ENCODE assay signal across 8 cellular contexts in genomic region chrX:6021316-6022091, GRCh38.
DNase-seq lines count a peak whose midpoint lies in the region; ATAC-seq and TF ChIP-seq lines count a peak whose summit lies in the region.

No MANE protein-coding gene starts in this region.

- no peak overlapping the region for H2AFZ ChIP-seq in H9 (ENCODE audit: low read length)

- H3K4ac ChIP-seq in H9 (ENCODE audit: low read depth, low read length) = no peak overlapping the region

- peaks cover 2% of the 10 kb centered on the region for H3K27me3 Mint-ChIP-seq in activated T-cell treated with anti-CD3 and anti-CD28 coated beads, Interleukin-2, amount 50 U/mL, for 4 hours (ENCODE audit: low read depth)
- H3K27me3 Mint-ChIP-seq in activated T-cell treated with anti-CD3 and anti-CD28 coated beads, Interleukin-2, amount 50 U/mL, for 24 hours = peaks cover 11% of the 10 kb centered on the region
- H3K27me3 Mint-ChIP-seq in H9 (ENCODE audit: low read depth) = no peaks in the 10 kb centered on the region
- peaks cover 0 to 12% (median 7%) of the 10 kb centered on the region in 5 donors for H3K27me3 Mint-ChIP-seq in naive thymus-derived CD8-positive, alpha-beta T cell

- no peak overlapping the region for H2BK20ac ChIP-seq in H9 (ENCODE audit: low read depth, low read length, poor library complexity, severe bottlenecking)

- H3K27me3 ChIP-seq in H9 (ENCODE audit: insufficient read depth, low read length) = no peaks in the 10 kb centered on the region

- no peak overlapping the region for H3K4me2 ChIP-seq in H9 (ENCODE audit: insufficient read depth, insufficient read length, low read length)

- WGBS in H9 (ENCODE audit: extremely low coverage, insufficient read length, low lambda C conversion rate) = no CpG with 5 or more reads among the region's 4 CpGs

- H3K27ac Mint-ChIP-seq in activated T-cell treated with anti-CD3 and anti-CD28 coated beads, Interleukin-2, amount 50 U/mL, for 24 hours = no peak overlapping the region
- H3K27ac Mint-ChIP-seq in H9 = peak overlapping the region; percentile 62 to 92 (median 81)
- H3K27ac Mint-ChIP-seq in naive thymus-derived CD8-positive, alpha-beta T cell = no peak overlapping the region

- no peak overlapping the region for H4K5ac ChIP-seq in H9 (ENCODE audit: insufficient read length, low read depth, low read length)

- H3K27ac ChIP-seq in H9 (ENCODE audit: insufficient read length, low read depth, low read length) = no peak overlapping the region

- H3K23ac ChIP-seq in H9 (ENCODE audit: insufficient read length, low read depth, low read length) = no peak overlapping the region

- DNase-seq in activated T-cell treated with anti-CD3 and anti-CD28 coated beads, Interleukin-2, amount 50 U/mL, for 4 hours = peak; percentile 4
- DNase-seq in activated T-cell treated with anti-CD3 and anti-CD28 coated beads, Interleukin-2, amount 50 U/mL, for 24 hours = no peak
- DNase-seq in H9 = peak; percentile 47
- peak; percentile 42 to 74 for DNase-seq in NCI-H524 (lab: John Stamatoyannopoulos, UW)
- peak; percentile 11 for DNase-seq in choroid plexus epithelial cell (ENCODE audit: low read depth)
- peak in 6 of 10 donors; percentile 1 to 30 (median 11) for DNase-seq in naive thymus-derived CD8-positive, alpha-beta T cell
- DNase-seq in effector CD8-positive, alpha-beta T cell (lab: John Stamatoyannopoulos, UW) = no peak
- DNase-seq in amniotic stem cell (lab: John Stamatoyannopoulos, UW) = no peak

- TF ChIP-seq CTCF in H9 (conservative IDR thresholded peaks at IDR 0.05) (peak; percentile 87), choroid plexus epithelial cell (conservative IDR thresholded peaks at IDR 0.05; ENCODE audit: low read depth, low read length) (peak; percentile 47)

- no peak overlapping the region for H2BK15ac ChIP-seq in H9 (ENCODE audit: low read depth, low read length)

- peaks cover 12% of the 10 kb centered on the region for H3K4me1 ChIP-seq in H9 (ENCODE audit: insufficient read depth, low read length)

- no peak overlapping the region for H4K8ac ChIP-seq in H9 (replicated peaks; ENCODE audit: insufficient read length, low read depth, low read length)

- peaks cover 2% of the 10 kb centered on the region for H3K23me2 ChIP-seq in H9 (ENCODE audit: insufficient read length, low read depth, low read length, poor library complexity, severe bottlenecking)

- H3K4me3 Mint-ChIP-seq in activated T-cell treated with anti-CD3 and anti-CD28 coated beads, Interleukin-2, amount 50 U/mL, for 4 hours = no peak overlapping the region
- H3K4me3 Mint-ChIP-seq in activated T-cell treated with anti-CD3 and anti-CD28 coated beads, Interleukin-2, amount 50 U/mL, for 24 hours = no peak overlapping the region
- H3K4me3 Mint-ChIP-seq in H9 = no peak overlapping the region
- H3K4me3 Mint-ChIP-seq in naive thymus-derived CD8-positive, alpha-beta T cell = no peak overlapping the region

- no peak overlapping the region for H3K4me3 ChIP-seq in choroid plexus epithelial cell (ENCODE audit: low read depth, low read length)

- no peak overlapping the region for H3K9ac ChIP-seq in H9 (ENCODE audit: extremely low read depth, insufficient read length, low read length)

- no peak overlapping the region for H2AK5ac ChIP-seq in H9 (ENCODE audit: insufficient read length, low read length)

- no peak overlapping the region for H2BK12ac ChIP-seq in H9 (ENCODE audit: insufficient read length, low read depth, low read length)

- H3K9me3 ChIP-seq in H9 (ENCODE audit: control insufficient read depth, low read depth, low read length) = no peaks in the 10 kb centered on the region

- H4K91ac ChIP-seq in H9 (ENCODE audit: insufficient read length, low read depth, low read length) = no peak overlapping the region

- peaks cover 28% of the 10 kb centered on the region; the same call in 1 of the 2 replicates for H3K79me2 ChIP-seq in H9 (ENCODE audit: insufficient read depth, low read length)

- no peak overlapping the region for H2BK120ac ChIP-seq in H9 (ENCODE audit: low read depth, low read length, poor library complexity, severe bottlenecking)

- no peaks in the 10 kb centered on the region for H3K36me3 Mint-ChIP-seq in activated T-cell treated with anti-CD3 and anti-CD28 coated beads, Interleukin-2, amount 50 U/mL, for 4 hours (ENCODE audit: insufficient read depth)
- H3K36me3 Mint-ChIP-seq in activated T-cell treated with anti-CD3 and anti-CD28 coated beads, Interleukin-2, amount 50 U/mL, for 24 hours (ENCODE audit: low read depth) = no peaks in the 10 kb centered on the region
- peaks cover 13 to 24% (median 14%) of the 10 kb centered on the region in 3 experiments; a peak in 6 of 7 replicates for H3K36me3 Mint-ChIP-seq in H9 (ENCODE audit: insufficient read depth in 1 of 3, low read depth in 3 of 3)
- H3K36me3 Mint-ChIP-seq in naive thymus-derived CD8-positive, alpha-beta T cell = no peaks in the 10 kb centered on the region

- no peak overlapping the region for H3T11ph ChIP-seq in H9 (ENCODE audit: low read length)

- no peak overlapping the region for H2BK5ac ChIP-seq in H9 (ENCODE audit: insufficient read length, low read length)

- no peak for ATAC-seq in activated T-cell treated with anti-CD3 and anti-CD28 coated beads, Interleukin-2, amount 50 U/mL, for 4 hours
- no peak for ATAC-seq in naive thymus-derived CD8-positive, alpha-beta T cell

- H3K79me1 ChIP-seq in H9 (ENCODE audit: insufficient read depth, low read depth, low read length, poor library complexity, severe bottlenecking) = peaks cover 3% of the 10 kb centered on the region

- no peaks in the 10 kb centered on the region for H4K20me1 ChIP-seq in H9 (ENCODE audit: control insufficient read depth, insufficient read depth, insufficient read length)

- no peak overlapping the region for H3K18ac ChIP-seq in H9 (ENCODE audit: insufficient read length, low read depth, low read length)

- H3K56ac ChIP-seq in H9 (ENCODE audit: insufficient read length, low read depth, low read length) = no peak overlapping the region

- H3K4me1 Mint-ChIP-seq in activated T-cell treated with anti-CD3 and anti-CD28 coated beads, Interleukin-2, amount 50 U/mL, for 4 hours (ENCODE audit: low read depth) = no peaks in the 10 kb centered on the region
- H3K4me1 Mint-ChIP-seq in activated T-cell treated with anti-CD3 and anti-CD28 coated beads, Interleukin-2, amount 50 U/mL, for 24 hours (ENCODE audit: low read depth) = peaks cover 2% of the 10 kb centered on the region
- H3K4me1 Mint-ChIP-seq in H9 = peaks cover 44 to 45% of the 10 kb centered on the region in 2 experiments
- H3K4me1 Mint-ChIP-seq in naive thymus-derived CD8-positive, alpha-beta T cell = no peaks in the 10 kb centered on the region

- H3K9me3 Mint-ChIP-seq in activated T-cell treated with anti-CD3 and anti-CD28 coated beads, Interleukin-2, amount 50 U/mL, for 4 hours = no peaks in the 10 kb centered on the region
- no peaks in the 10 kb centered on the region for H3K9me3 Mint-ChIP-seq in activated T-cell treated with anti-CD3 and anti-CD28 coated beads, Interleukin-2, amount 50 U/mL, for 24 hours
- H3K9me3 Mint-ChIP-seq in H9 = no peaks in the 10 kb centered on the region
- H3K9me3 Mint-ChIP-seq in naive thymus-derived CD8-positive, alpha-beta T cell = no peaks in the 10 kb centered on the region

- H3K14ac ChIP-seq in H9 (ENCODE audit: insufficient read depth, low read length) = no peak overlapping the region

- POLR2A ChIA-PET in naive thymus-derived CD8-positive, alpha-beta T cell (lab: Charles Lee) = no interaction called here

Comparison
In these comparisons a context has a peak if more than half of its experiments do, and no peak if none do; other contexts are left out.
1. DNase-seq: peak in activated T-cell treated with anti-CD3 and anti-CD28 coated beads, Interleukin-2, amount 50 U/mL, for 4 hours (single experiment), H9 (single experiment), NCI-H524 (2 of 2), choroid plexus epithelial cell (single experiment) and naive thymus-derived CD8-positive, alpha-beta T cell (6 of 10); none in activated T-cell treated with anti-CD3 and anti-CD28 coated beads, Interleukin-2, amount 50 U/mL, for 24 hours (single experiment), effector CD8-positive, alpha-beta T cell (single experiment) and amniotic stem cell (single experiment).
2. H3K27ac Mint-ChIP-seq: peak in H9 (3 of 3); none in activated T-cell treated with anti-CD3 and anti-CD28 coated beads, Interleukin-2, amount 50 U/mL, for 24 hours (single experiment) and naive thymus-derived CD8-positive, alpha-beta T cell (0 of 10).